Comparison of ENCODE assay signal across 8 cellular contexts in the genomic region with DNA sequence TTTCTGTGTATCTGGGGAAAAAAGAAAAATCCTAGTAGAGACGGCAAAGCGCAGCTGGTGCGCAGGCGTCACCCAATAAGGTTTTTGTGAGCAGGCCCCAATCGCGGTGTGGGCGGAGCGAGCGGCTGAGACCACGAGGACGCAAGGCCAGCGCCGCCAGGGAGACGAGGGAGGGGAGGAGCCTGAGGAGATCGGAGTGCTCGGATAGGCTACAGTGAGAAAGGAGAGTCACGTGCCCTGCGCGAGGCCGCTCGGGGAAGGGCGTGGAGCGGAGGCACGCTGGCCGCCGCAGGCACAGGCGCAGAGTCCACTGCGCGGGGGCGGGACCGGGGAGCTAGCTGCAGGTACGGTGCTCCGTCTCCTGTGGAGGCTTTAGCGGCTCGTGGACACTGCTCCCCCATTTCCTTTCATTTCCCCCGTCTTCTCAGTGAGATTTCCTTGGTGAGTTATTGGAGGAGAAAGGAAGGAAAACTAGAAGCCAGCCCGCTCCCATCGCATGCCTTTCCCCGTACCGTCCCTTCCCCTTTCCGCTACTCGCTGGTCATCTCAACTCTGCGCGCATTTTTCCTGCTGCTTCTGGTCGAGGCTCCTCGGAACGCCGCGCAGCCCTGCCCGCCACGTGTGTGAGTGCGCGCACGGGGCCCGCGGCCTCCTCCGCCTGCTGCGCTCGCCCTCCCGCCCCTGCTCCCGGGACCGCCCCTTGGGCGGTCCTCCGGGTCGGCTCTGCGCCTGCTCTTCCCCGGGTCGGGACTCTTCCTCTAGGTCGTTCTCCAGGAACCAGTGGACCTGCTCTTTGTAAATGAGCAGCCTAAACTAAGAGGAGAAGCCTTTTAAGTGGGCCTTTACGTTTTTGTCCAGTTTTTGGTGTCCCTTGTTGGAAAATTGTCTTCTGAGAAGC. TPM values are rescaled to one million over a fixed set of nuclear protein-coding genes. Genes with fewer than 3 reads are reported as not detected.
A peak's percentile ranks its signal among the peaks of the same experiment; 100 is the strongest.
DNase-seq lines count a peak whose midpoint lies in the region; ATAC-seq and TF ChIP-seq lines count a peak whose summit lies in the region.

A gene with protein sequence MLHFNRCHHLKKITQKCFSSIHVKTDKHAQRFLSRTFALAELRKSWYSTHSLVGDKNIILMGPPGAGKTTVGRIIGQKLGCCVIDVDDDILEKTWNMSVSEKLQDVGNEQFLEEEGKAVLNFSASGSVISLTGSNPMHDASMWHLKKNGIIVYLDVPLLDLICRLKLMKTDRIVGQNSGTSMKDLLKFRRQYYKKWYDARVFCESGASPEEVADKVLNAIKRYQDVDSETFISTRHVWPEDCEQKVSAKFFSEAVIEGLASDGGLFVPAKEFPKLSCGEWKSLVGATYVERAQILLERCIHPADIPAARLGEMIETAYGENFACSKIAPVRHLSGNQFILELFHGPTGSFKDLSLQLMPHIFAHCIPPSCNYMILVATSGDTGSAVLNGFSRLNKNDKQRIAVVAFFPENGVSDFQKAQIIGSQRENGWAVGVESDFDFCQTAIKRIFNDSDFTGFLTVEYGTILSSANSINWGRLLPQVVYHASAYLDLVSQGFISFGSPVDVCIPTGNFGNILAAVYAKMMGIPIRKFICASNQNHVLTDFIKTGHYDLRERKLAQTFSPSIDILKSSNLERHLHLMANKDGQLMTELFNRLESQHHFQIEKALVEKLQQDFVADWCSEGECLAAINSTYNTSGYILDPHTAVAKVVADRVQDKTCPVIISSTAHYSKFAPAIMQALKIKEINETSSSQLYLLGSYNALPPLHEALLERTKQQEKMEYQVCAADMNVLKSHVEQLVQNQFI (plus strand): TSS at position 264 of the 898 bp plus-strand sequence. CDS start 6,612 bp downstream, outside the sequence.

- peaks cover 18% of the 10 kb centered on the region for H3K4me1 ChIP-seq in Loucy (ENCODE audit: insufficient read depth, low read length, poor library complexity, severe bottlenecking)
- no peaks in the 10 kb centered on the region for H3K4me1 ChIP-seq in RWPE2 (ENCODE audit: insufficient read depth, poor library complexity, severe bottlenecking)

- H3K9me2 ChIP-seq in Loucy (replicated peaks; ENCODE audit: low read depth, low read length), result no peaks in the 10 kb centered on the region

- ATAC-seq in RWPE2 (ENCODE audit: low read depth), result peak; percentile 98
- peak; percentile 98 for ATAC-seq in stimulated activated naive CD8-positive, alpha-beta T cell treated with anti-CD3 and anti-CD28 coated beads, Interleukin-15, Interleukin-2, amounts not matched to agents 100 U/mL and 50 U/mL, for 24 hours

- H3F3A ChIP-seq in Loucy (ENCODE audit: low read depth), result no peaks in the 10 kb centered on the region

- peak within 1 kb of the TSS; percentile 90 for H2AFZ ChIP-seq in Loucy (ENCODE audit: low read length)

- peak within 1 kb of the TSS; percentile 90 to 93 (median 91) for H3K4me3 Mint-ChIP-seq in nephron

- no peaks in the 10 kb centered on the region for H3K9me3 ChIP-seq in Loucy (ENCODE audit: insufficient read depth, low read depth, low read length)
- no peaks in the 10 kb centered on the region for H3K9me3 ChIP-seq in RWPE2 (ENCODE audit: severe bottlenecking)

- peak within 1 kb of the TSS; percentile 82 for H3K27ac ChIP-seq in RWPE2 (ENCODE audit: poor library complexity, severe bottlenecking)

- peak within 1 kb of the TSS; percentile 100 for H3K27ac Mint-ChIP-seq in nephron

- no peaks in the 10 kb centered on the region for H4K20me1 ChIP-seq in Loucy (ENCODE audit: insufficient read depth, low read length, poor library complexity, severe bottlenecking)

- DNase-seq in EL, result peak; percentile 99
- DNase-seq in H4 (ENCODE audit: low spot score), result peak; percentile 98
- peak; percentile 98 for DNase-seq in RWPE2 (ENCODE audit: low spot score)
- DNase-seq in activated effector memory CD4-positive, alpha-beta T cell treated with anti-CD3 and anti-CD28 coated beads, Interleukin-2, amount 50 U/mL, for 16 hours, result peak; percentile 99
- DNase-seq in fibroblast of the aortic adventitia (ENCODE audit: low read depth), result peak; percentile 98
- peak; percentile 97 for DNase-seq in stimulated activated naive CD8-positive, alpha-beta T cell treated with anti-CD3 and anti-CD28 coated beads, Interleukin-15, Interleukin-2, amounts not matched to agents 100 U/mL and 50 U/mL, for 24 hours

- H3K36me3 ChIP-seq in Loucy (ENCODE audit: insufficient read depth, low read length) (no peaks in the 10 kb centered on the region), RWPE2 (ENCODE audit: low read depth) (no peaks in the 10 kb centered on the region)

- peaks cover 17% of the 10 kb centered on the region for H3K4me1 Mint-ChIP-seq in nephron

- H3K36me3 Mint-ChIP-seq in nephron (ENCODE audit: low read depth), result no peaks in the 10 kb centered on the region

- TF ChIP-seq CTCF in Loucy (conservative IDR thresholded peaks at IDR 0.05; ENCODE audit: low read length) (no peak), RWPE2 (IDR thresholded peaks at IDR 0.05; ENCODE audit: poor library complexity, severe bottlenecking) (no peak), fibroblast of the aortic adventitia (IDR thresholded peaks at IDR 0.05; ENCODE audit: insufficient read depth, low read length) (no peak), nephron (IDR thresholded peaks at IDR 0.05; ENCODE audit: unreplicated experiment in 3 of 3) (no peak)

- H3K79me2 ChIP-seq in Loucy (ENCODE audit: insufficient read depth, low read length), result peaks cover 14% of the 10 kb centered on the region

- H3K9me3 Mint-ChIP-seq in nephron, result no peaks in the 10 kb centered on the region

- H3K9ac ChIP-seq in Loucy (ENCODE audit: low read depth, low read length, poor library complexity, severe bottlenecking), result peak within 1 kb of the TSS; percentile 91

- peak within 1 kb of the TSS; percentile 87 for H3K4me2 ChIP-seq in Loucy (ENCODE audit: low read depth, low read length, poor library complexity, severe bottlenecking)

- H3K27me3 ChIP-seq in Loucy (ENCODE audit: insufficient read depth, low read length, poor library complexity, severe bottlenecking) (no peaks in the 10 kb centered on the region), RWPE2 (ENCODE audit: insufficient read depth, poor library complexity, severe bottlenecking) (no peaks in the 10 kb centered on the region)

- H3K4me3 ChIP-seq in Loucy (ENCODE audit: low read length, poor library complexity, severe bottlenecking) (peak within 1 kb of the TSS; percentile 90), RWPE2 (ENCODE audit: severe bottlenecking) (peak within 1 kb of the TSS; percentile 41), fibroblast of the aortic adventitia (ENCODE audit: low read depth, low read length) (peak within 1 kb of the TSS; percentile 84)

- no peaks in the 10 kb centered on the region for H3K27me3 Mint-ChIP-seq in nephron (ENCODE audit: low read depth)

RNA-seq across cellular contexts. Expression of the gene that starts here (rescaled TPM):
- total RNA-seq in H4 (2014; rRNA removed; shearing (Covaris generic)), result 3.2 and 3.5 TPM in 2 replicates
- 4.1 and 6.0 TPM in 2 replicates for total RNA-seq in fibroblast of the aortic adventitia (ENCODE audit: low replicate concordance)

Comparison
In these comparisons a context has a peak if more than half of its experiments do, and no peak if none do; other contexts are left out.
1. Peak in every context shown above with its lines: DNase-seq, ATAC-seq, H3K4me3 ChIP-seq and H3K27ac ChIP-seq.